Comparison of ENCODE assay signal across 8 cellular contexts in genomic region chr22:45671783-45672563, GRCh38. TPM values are rescaled to one million over a fixed set of nuclear protein-coding genes. Genes with fewer than 3 reads are reported as not detected.
DNase-seq lines count a peak whose midpoint lies in the region; ATAC-seq and TF ChIP-seq lines count a peak whose summit lies in the region.

Gene ATXN10 (plus strand): TSS chr22:45671834. CDS start chr22:45672064, 230 bp downstream.

- H3K27me3 ChIP-seq in ectodermal cell (ENCODE audit: control insufficient read depth, insufficient read depth, low read length, poor library complexity, severe bottlenecking), result no peaks in the 10 kb centered on the region
- no peaks in the 10 kb centered on the region for H3K27me3 ChIP-seq in lower lobe of right lung (ENCODE audit: low read depth)

- H3K4me3 Mint-ChIP-seq in activated CD4-positive, alpha-beta memory T cell treated with anti-CD3 and anti-CD28 coated beads, Interleukin-2, amount 10 ng/mL, durations not matched to agents 7 days and 5 days, result peak within 1 kb of the TSS; percentile 89

- DNase-seq in NCI-H82 (lab: John Stamatoyannopoulos, UW) (peak; percentile 15), NCI-H82 treated with DMSO at 0.1 percent for 48 hours (lab: John Stamatoyannopoulos, UW; ENCODE audit: unreplicated experiment) (no peak), NCI-H526 treated with DMSO at 0.1 percent for 48 hours (lab: John Stamatoyannopoulos, UW) (peak; percentile 48), lower lobe of right lung (peak; percentile 71)
- peak; percentile 73 for DNase-seq in activated CD4-positive, alpha-beta memory T cell treated with anti-CD3 and anti-CD28 coated beads, Interleukin-2, amount 10 ng/mL, durations not matched to agents 7 days and 5 days
- DNase-seq in stimulated activated CD4-positive, alpha-beta T cell treated with anti-CD3 and anti-CD28 coated beads, Interleukin-4, amount 100 ng/mL, for 48 hours (ENCODE audit: low read depth in 2 of 2), result peak; percentile 60 to 70

- no peaks in the 10 kb centered on the region for H3K36me3 ChIP-seq in ectodermal cell (ENCODE audit: control insufficient read depth, insufficient read depth, low read length)
- no peaks in the 10 kb centered on the region for H3K36me3 ChIP-seq in lower lobe of right lung

- H3K4me3 ChIP-seq in ectodermal cell (ENCODE audit: insufficient read depth, low read depth, low read length) (peak within 1 kb of the TSS; percentile 79), lower lobe of right lung (peak within 1 kb of the TSS; percentile 90)

- intact Hi-C loops in lower lobe of right lung (cut with DNase I), result no loop called here

- CTCF ChIA-PET in activated CD4-positive, alpha-beta memory T cell treated with anti-CD3 and anti-CD28 coated beads, Interleukin-2, amount 10 ng/mL, durations not matched to agents 7 days and 5 days (lab: Charles Lee), result no interaction called here

- H3K4me1 ChIP-seq in ectodermal cell (ENCODE audit: control insufficient read depth, insufficient read depth, low read length) (peaks cover 7% of the 10 kb centered on the region), lower lobe of right lung (peaks cover 32% of the 10 kb centered on the region)

- WGBS in ectodermal cell, 2 experiments, result 0% methylated on average over 89 of the region's 89 CpGs

- no peaks in the 10 kb centered on the region for H3K9me3 Mint-ChIP-seq in activated CD4-positive, alpha-beta memory T cell treated with anti-CD3 and anti-CD28 coated beads, Interleukin-2, amount 10 ng/mL, durations not matched to agents 7 days and 5 days

- H3K4me1 Mint-ChIP-seq in activated CD4-positive, alpha-beta memory T cell treated with anti-CD3 and anti-CD28 coated beads, Interleukin-2, amount 10 ng/mL, durations not matched to agents 7 days and 5 days, result peaks cover 31% of the 10 kb centered on the region

- no peak for TF ChIP-seq CTCF in lower lobe of right lung (IDR thresholded peaks at IDR 0.05)

- ATAC-seq in HG03196 (IDR thresholded peaks at IDR 0.05; ENCODE audit: unreplicated experiment), result peak; percentile 52
- peak; percentile 89 to 94 for ATAC-seq in lower lobe of right lung

- H3K9me3 ChIP-seq in ectodermal cell (ENCODE audit: control insufficient read depth, low read length) (no peaks in the 10 kb centered on the region), lower lobe of right lung (no peaks in the 10 kb centered on the region)

- peak within 1 kb of the TSS; percentile 65 for H3K27ac ChIP-seq in ectodermal cell (ENCODE audit: insufficient read depth, low read depth, low read length, poor library complexity, severe bottlenecking)
- H3K27ac ChIP-seq in lower lobe of right lung, result peak within 1 kb of the TSS; percentile 86

- H3K27me3 Mint-ChIP-seq in activated CD4-positive, alpha-beta memory T cell treated with anti-CD3 and anti-CD28 coated beads, Interleukin-2, amount 10 ng/mL, durations not matched to agents 7 days and 5 days, result peaks cover 7% of the 10 kb centered on the region

- POLR2A ChIA-PET in activated CD4-positive, alpha-beta memory T cell treated with anti-CD3 and anti-CD28 coated beads, Interleukin-2, amount 10 ng/mL, durations not matched to agents 7 days and 5 days (lab: Charles Lee), result interaction anchor here (0.6 to 2.0 kb wide), 5 partner anchors 14 to 364 kb away, joined by 3 to 5 read pairs (median 3); no protein-coding TSS in a partner anchor

- peaks cover 12% of the 10 kb centered on the region for H3K36me3 Mint-ChIP-seq in activated CD4-positive, alpha-beta memory T cell treated with anti-CD3 and anti-CD28 coated beads, Interleukin-2, amount 10 ng/mL, durations not matched to agents 7 days and 5 days (ENCODE audit: low read depth)

- H3K27ac Mint-ChIP-seq in activated CD4-positive, alpha-beta memory T cell treated with anti-CD3 and anti-CD28 coated beads, Interleukin-2, amount 10 ng/mL, durations not matched to agents 7 days and 5 days, result peak within 1 kb of the TSS; percentile 69

RNA-seq across cellular contexts. Expression of gene ATXN10, which starts in this region (rescaled TPM):
- 10 to 100 TPM; 84.5 to 92.6 TPM for total RNA-seq in activated CD4-positive, alpha-beta memory T cell treated with anti-CD3 and anti-CD28 coated beads, Interleukin-2, amount 10 ng/mL, durations not matched to agents 7 days and 5 days
- polyA plus RNA-seq in ectodermal cell (2013, experiment 1 of 4), result 256 TPM
- polyA plus RNA-seq in ectodermal cell (2013, experiment 2 of 4), result 252 TPM
- polyA plus RNA-seq in ectodermal cell (2013, experiment 3 of 4), result 215 TPM
- polyA plus RNA-seq in ectodermal cell (2013, experiment 4 of 4), result 268 TPM
- 106 TPM for total RNA-seq in lower lobe of right lung
